Comparison of ENCODE assay signal across 10 cellular contexts in genomic region chr17:63698381-63698885, GRCh38. TPM values are rescaled to one million over a fixed set of nuclear protein-coding genes. Genes with fewer than 3 reads are reported as not detected.
DNase-seq lines count a peak whose midpoint lies in the region; ATAC-seq and TF ChIP-seq lines count a peak whose summit lies in the region.
"Had no signal": no experiment of that assay in that cellular context is flagged by ENCODE, and none has a peak within 500 bp of the region (broad histone marks: within the 10 kb centered on the region; RNA-seq: fewer than 3 reads in every experiment).

No MANE protein-coding gene starts in this region.

- DNase-seq in activated CD8-positive, alpha-beta memory T cell treated with anti-CD3 and anti-CD28 coated beads, Interleukin-2, amount 10 ng/mL, durations not matched to agents 7 days and 5 days: peak; percentile 58
- no peak for DNase-seq in activated CD8-positive, alpha-beta memory T cell treated with anti-CD3 and anti-CD28 coated beads for 24 hours
- no peak for DNase-seq in kidney epithelial cell (ENCODE audit: low read depth)
- DNase-seq in suprapubic skin (ENCODE audit: low spot score in 2 of 2): no peak
- DNase-seq in kidney tubule cell (ENCODE audit: low spot score): no peak
- no peak for DNase-seq in superior temporal gyrus (ENCODE audit: extremely low spot score)

- 51% methylated on average over 9 of the region's 24 CpGs for WGBS in suprapubic skin

- peak overlapping the region; percentile 82 for H3K27ac ChIP-seq in suprapubic skin
- H3K27ac ChIP-seq: C4-2B, testis had no signal

- no peak for TF ChIP-seq POLR2A in suprapubic skin (IDR thresholded peaks at IDR 0.05)

- TF ChIP-seq EP300 in suprapubic skin (IDR thresholded peaks at IDR 0.05): no peak

- no peaks in the 10 kb centered on the region for H3K9me3 ChIP-seq in suprapubic skin
- H3K9me3 ChIP-seq: testis had no signal

- no peak for TF ChIP-seq CTCF in kidney epithelial cell (IDR thresholded peaks at IDR 0.05; ENCODE audit: insufficient read depth, low read length, poor library complexity, severe bottlenecking)
- TF ChIP-seq CTCF in suprapubic skin (IDR thresholded peaks at IDR 0.05): no peak

- H3K27ac Mint-ChIP-seq in activated CD8-positive, alpha-beta memory T cell treated with anti-CD3 and anti-CD28 coated beads, Interleukin-2, amount 10 ng/mL, durations not matched to agents 7 days and 5 days: peak overlapping the region; percentile 94
- H3K27ac Mint-ChIP-seq in activated T-helper 17 cell treated with anti-CD3 and anti-CD28 coated beads, Interleukin-2, amount 50 U/mL, for 72 hours: peak overlapping the region; percentile 91

- peak overlapping the region; percentile 84 for H3K4me3 Mint-ChIP-seq in activated CD8-positive, alpha-beta memory T cell treated with anti-CD3 and anti-CD28 coated beads, Interleukin-2, amount 10 ng/mL, durations not matched to agents 7 days and 5 days
- peak overlapping the region; percentile 87 for H3K4me3 Mint-ChIP-seq in activated T-helper 17 cell treated with anti-CD3 and anti-CD28 coated beads, Interleukin-2, amount 50 U/mL, for 72 hours

- no peaks in the 10 kb centered on the region for H3K9me3 Mint-ChIP-seq in activated CD8-positive, alpha-beta memory T cell treated with anti-CD3 and anti-CD28 coated beads, Interleukin-2, amount 10 ng/mL, durations not matched to agents 7 days and 5 days (ENCODE audit: low read depth)
- no peaks in the 10 kb centered on the region for H3K9me3 Mint-ChIP-seq in activated T-helper 17 cell treated with anti-CD3 and anti-CD28 coated beads, Interleukin-2, amount 50 U/mL, for 72 hours

- H3K27me3 ChIP-seq in kidney epithelial cell (ENCODE audit: control insufficient read depth, insufficient read depth, low read length): no peaks in the 10 kb centered on the region
- H3K27me3 ChIP-seq in suprapubic skin: no peaks in the 10 kb centered on the region
- H3K27me3 ChIP-seq: testis had no signal

- H3K4me3 ChIP-seq in kidney epithelial cell (ENCODE audit: low read depth, low read length) (peak overlapping the region; percentile 50), suprapubic skin (peak overlapping the region; percentile 78)

- H3K27me3 Mint-ChIP-seq in activated CD8-positive, alpha-beta memory T cell treated with anti-CD3 and anti-CD28 coated beads, Interleukin-2, amount 10 ng/mL, durations not matched to agents 7 days and 5 days: no peaks in the 10 kb centered on the region
- no peaks in the 10 kb centered on the region for H3K27me3 Mint-ChIP-seq in activated T-helper 17 cell treated with anti-CD3 and anti-CD28 coated beads, Interleukin-2, amount 50 U/mL, for 72 hours

- peaks cover 53% of the 10 kb centered on the region for H3K4me1 Mint-ChIP-seq in activated CD8-positive, alpha-beta memory T cell treated with anti-CD3 and anti-CD28 coated beads, Interleukin-2, amount 10 ng/mL, durations not matched to agents 7 days and 5 days
- peaks cover 35% of the 10 kb centered on the region for H3K4me1 Mint-ChIP-seq in activated T-helper 17 cell treated with anti-CD3 and anti-CD28 coated beads, Interleukin-2, amount 50 U/mL, for 72 hours

- H3K36me3 Mint-ChIP-seq in activated CD8-positive, alpha-beta memory T cell treated with anti-CD3 and anti-CD28 coated beads, Interleukin-2, amount 10 ng/mL, durations not matched to agents 7 days and 5 days: peaks cover 42% of the 10 kb centered on the region
- H3K36me3 Mint-ChIP-seq in activated T-helper 17 cell treated with anti-CD3 and anti-CD28 coated beads, Interleukin-2, amount 50 U/mL, for 72 hours (ENCODE audit: low read depth): peaks cover 67% of the 10 kb centered on the region

- H3K4me1 ChIP-seq in suprapubic skin: peaks cover 43% of the 10 kb centered on the region

- H3K36me3 ChIP-seq in kidney epithelial cell (ENCODE audit: control insufficient read depth, insufficient read depth, low read length) (peaks cover 1% of the 10 kb centered on the region), suprapubic skin (peaks cover 23% of the 10 kb centered on the region)

- no peak for ATAC-seq in activated CD8-positive, alpha-beta memory T cell treated with anti-CD3 and anti-CD28 coated beads, Interleukin-2, amount 10 ng/mL, durations not matched to agents 7 days and 5 days
- ATAC-seq in activated T-helper 17 cell treated with anti-CD3 and anti-CD28 coated beads, Interleukin-2, amount 50 U/mL, for 72 hours (replicated peaks): no peak
- ATAC-seq in GM19324 (IDR thresholded peaks at IDR 0.05; ENCODE audit: low FRiP score, unreplicated experiment): no peak

- CTCF ChIA-PET in activated CD8-positive, alpha-beta memory T cell treated with anti-CD3 and anti-CD28 coated beads, Interleukin-2, amount 10 ng/mL, durations not matched to agents 7 days and 5 days (lab: Charles Lee): interaction anchor here (0.6 to 7.9 kb wide), 22 partner anchors 11 to 272 kb away, joined by 3 to 133 read pairs (median 4); partner anchors contain the start of genes CCDC47, DDX42, MAP3K3 and STRADA

RNA-seq across cellular contexts. Expression of gene LIMD2, which starts 1.5 kb away (rescaled TPM):
- total RNA-seq in activated CD8-positive, alpha-beta memory T cell treated with anti-CD3 and anti-CD28 coated beads, Interleukin-2, amount 10 ng/mL, durations not matched to agents 7 days and 5 days: 100 to 1,000 TPM; 303 to 356 TPM
- 100 to 1,000 TPM; 101 to 144 TPM for total RNA-seq in activated T-helper 17 cell treated with anti-CD3 and anti-CD28 coated beads, Interleukin-2, amount 50 U/mL, for 72 hours
- 153 and 158 TPM in 2 replicates for total RNA-seq in kidney epithelial cell
- 1 to 10 TPM; 5.0 to 9.4 (median 6.8) TPM for total RNA-seq in suprapubic skin

RNA-seq across cellular contexts. Expression of gene STRADA, which starts 43.2 kb away (rescaled TPM):
- total RNA-seq in activated CD8-positive, alpha-beta memory T cell treated with anti-CD3 and anti-CD28 coated beads, Interleukin-2, amount 10 ng/mL, durations not matched to agents 7 days and 5 days: 10 to 100 TPM; 59.9 to 76.8 TPM
- total RNA-seq in activated T-helper 17 cell treated with anti-CD3 and anti-CD28 coated beads, Interleukin-2, amount 50 U/mL, for 72 hours: 10 to 100 TPM; 49.0 to 56.8 TPM
- total RNA-seq in kidney epithelial cell: 17.2 and 18.6 TPM in 2 replicates
- total RNA-seq in suprapubic skin: 10 to 100 TPM; 17.0 to 52.2 (median 27.4) TPM

Comparison
In these comparisons a context has a peak if more than half of its experiments do, and no peak if none do; other contexts are left out.
1. RNA of gene LIMD2, which starts 1.5 kb away (total RNA-seq): 303 to 356 TPM in activated CD8-positive, alpha-beta memory T cell treated with anti-CD3 and anti-CD28 coated beads, Interleukin-2, amount 10 ng/mL, durations not matched to agents 7 days and 5 days, 153 to 158 TPM in kidney epithelial cell and 101 to 144 TPM in activated T-helper 17 cell treated with anti-CD3 and anti-CD28 coated beads, Interleukin-2, amount 50 U/mL, for 72 hours; 5.0 to 9.4 TPM in suprapubic skin; every median in the first group is over 4 times any median in the second.